1 cellular context compared by ENCODE assay signal in the genomic region with DNA sequence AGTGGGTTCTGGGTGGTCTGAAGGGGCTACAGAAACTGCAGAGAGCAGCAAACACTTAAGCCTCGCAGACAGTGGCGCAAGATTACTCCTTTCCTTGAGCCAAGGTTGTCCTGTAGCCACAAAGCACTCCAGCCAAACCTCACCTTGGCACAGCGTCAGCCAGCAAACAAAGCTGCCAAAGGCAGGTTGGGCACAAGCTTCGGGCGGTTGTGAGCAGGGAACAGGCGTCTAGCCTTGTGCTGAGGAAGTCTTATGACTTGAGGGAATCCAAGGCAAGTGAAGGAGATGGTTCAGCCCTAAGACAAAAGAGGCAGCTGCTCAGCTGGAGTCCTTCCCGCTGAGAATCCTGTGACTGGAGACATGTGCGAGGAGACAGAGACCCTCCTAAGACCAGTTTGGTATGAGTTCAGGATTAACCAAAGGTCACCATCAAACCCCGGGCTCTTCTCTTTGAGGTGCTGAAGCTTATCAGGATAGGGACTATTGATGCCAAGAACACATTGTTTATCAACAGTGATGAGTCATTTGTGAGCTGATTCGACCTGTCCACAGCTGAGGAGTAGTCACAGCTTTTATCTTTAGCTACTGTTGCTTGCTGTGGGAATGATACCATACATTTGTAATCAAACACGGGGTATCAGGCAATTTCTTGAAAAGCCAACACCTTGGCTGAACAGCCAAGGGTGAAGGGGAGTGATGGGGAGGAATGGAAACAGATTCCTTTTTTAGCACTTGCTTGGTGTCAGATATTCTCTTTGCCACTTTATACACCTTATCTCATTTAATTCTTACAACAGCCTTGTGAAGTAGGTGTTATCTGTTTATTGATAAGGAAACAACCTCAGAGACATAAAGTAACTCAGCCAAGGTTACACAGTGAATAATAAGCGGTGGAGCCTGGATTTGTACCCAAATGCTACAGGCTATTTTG.
TF ChIP-seq lines count a peak whose summit lies in the region.

No MANE protein-coding gene starts in this region.

TF ChIP-seq in HepG2, 621 proteins besides CTCF, POLR2A, EP300 and RAD21 (continued from another document):
- TF ChIP-seq, protein P1, sequence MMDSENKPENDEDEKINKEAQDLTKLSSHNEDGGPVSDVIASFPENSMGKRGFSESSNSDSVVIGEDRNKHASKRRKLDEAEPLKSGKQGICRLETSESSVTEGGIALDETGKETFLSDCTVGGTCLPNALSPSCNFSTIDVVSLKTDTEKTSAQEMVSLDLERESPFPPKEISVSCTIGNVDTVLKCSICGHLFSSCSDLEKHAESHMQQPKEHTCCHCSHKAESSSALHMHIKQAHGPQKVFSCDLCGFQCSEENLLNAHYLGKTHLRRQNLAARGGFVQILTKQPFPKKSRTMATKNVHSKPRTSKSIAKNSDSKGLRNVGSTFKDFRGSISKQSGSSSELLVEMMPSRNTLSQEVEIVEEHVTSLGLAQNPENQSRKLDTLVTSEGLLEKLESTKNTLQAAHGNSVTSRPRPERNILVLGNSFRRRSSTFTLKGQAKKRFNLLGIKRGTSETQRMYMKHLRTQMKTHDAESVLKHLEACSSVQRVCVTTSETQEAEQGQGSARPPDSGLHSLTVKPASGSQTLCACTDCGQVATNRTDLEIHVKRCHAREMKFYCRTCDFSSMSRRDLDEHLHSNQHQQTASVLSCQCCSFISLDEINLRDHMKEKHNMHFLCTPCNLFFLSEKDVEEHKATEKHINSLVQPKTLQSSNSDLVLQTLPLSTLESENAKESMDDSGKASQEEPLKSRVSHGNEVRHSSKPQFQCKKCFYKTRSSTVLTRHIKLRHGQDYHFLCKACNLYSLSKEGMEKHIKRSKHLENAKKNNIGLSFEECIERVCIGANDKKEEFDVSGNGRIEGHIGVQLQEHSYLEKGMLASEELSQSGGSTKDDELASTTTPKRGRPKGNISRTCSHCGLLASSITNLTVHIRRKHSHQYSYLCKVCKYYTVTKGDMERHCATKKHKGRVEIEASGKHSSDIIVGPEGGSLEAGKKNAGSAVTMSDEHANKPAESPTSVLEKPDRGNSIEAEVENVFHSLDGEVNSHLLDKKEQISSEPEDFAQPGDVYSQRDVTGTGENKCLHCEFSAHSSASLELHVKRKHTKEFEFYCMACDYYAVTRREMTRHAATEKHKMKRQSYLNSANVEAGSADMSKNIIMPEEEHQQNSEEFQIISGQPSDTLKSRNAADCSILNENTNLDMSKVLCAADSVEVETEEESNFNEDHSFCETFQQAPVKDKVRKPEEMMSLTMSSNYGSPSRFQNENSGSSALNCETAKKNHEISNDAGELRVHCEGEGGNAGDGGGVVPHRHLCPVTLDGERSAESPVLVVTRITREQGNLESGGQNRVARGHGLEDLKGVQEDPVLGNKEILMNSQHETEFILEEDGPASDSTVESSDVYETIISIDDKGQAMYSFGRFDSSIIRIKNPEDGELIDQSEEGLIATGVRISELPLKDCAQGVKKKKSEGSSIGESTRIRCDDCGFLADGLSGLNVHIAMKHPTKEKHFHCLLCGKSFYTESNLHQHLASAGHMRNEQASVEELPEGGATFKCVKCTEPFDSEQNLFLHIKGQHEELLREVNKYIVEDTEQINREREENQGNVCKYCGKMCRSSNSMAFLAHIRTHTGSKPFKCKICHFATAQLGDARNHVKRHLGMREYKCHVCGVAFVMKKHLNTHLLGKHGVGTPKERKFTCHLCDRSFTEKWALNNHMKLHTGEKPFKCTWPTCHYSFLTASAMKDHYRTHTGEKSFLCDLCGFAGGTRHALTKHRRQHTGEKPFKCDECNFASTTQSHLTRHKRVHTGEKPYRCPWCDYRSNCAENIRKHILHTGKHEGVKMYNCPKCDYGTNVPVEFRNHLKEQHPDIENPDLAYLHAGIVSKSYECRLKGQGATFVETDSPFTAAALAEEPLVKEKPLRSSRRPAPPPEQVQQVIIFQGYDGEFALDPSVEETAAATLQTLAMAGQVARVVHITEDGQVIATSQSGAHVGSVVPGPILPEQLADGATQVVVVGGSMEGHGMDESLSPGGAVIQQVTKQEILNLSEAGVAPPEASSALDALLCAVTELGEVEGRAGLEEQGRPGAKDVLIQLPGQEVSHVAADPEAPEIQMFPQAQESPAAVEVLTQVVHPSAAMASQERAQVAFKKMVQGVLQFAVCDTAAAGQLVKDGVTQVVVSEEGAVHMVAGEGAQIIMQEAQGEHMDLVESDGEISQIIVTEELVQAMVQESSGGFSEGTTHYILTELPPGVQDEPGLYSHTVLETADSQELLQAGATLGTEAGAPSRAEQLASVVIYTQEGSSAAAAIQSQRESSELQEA (CRISPR knock-in tag; IDR thresholded peaks at IDR 0.05; ENCODE audit: not compliant biosample characterization), result no peak
- TF ChIP-seq ZFP1 (CRISPR knock-in tag; IDR thresholded peaks at IDR 0.05), result no peak
- TF ChIP-seq NFE2 (CRISPR knock-in tag; IDR thresholded peaks at IDR 0.05), result no peak
- no peak for TF ChIP-seq BHLHE40 (IDR thresholded peaks at IDR 0.05; ENCODE audit: low read length)
- no peak for TF ChIP-seq ZNF761 (CRISPR knock-in tag; conservative IDR thresholded peaks at IDR 0.05)
- TF ChIP-seq, protein P2, sequence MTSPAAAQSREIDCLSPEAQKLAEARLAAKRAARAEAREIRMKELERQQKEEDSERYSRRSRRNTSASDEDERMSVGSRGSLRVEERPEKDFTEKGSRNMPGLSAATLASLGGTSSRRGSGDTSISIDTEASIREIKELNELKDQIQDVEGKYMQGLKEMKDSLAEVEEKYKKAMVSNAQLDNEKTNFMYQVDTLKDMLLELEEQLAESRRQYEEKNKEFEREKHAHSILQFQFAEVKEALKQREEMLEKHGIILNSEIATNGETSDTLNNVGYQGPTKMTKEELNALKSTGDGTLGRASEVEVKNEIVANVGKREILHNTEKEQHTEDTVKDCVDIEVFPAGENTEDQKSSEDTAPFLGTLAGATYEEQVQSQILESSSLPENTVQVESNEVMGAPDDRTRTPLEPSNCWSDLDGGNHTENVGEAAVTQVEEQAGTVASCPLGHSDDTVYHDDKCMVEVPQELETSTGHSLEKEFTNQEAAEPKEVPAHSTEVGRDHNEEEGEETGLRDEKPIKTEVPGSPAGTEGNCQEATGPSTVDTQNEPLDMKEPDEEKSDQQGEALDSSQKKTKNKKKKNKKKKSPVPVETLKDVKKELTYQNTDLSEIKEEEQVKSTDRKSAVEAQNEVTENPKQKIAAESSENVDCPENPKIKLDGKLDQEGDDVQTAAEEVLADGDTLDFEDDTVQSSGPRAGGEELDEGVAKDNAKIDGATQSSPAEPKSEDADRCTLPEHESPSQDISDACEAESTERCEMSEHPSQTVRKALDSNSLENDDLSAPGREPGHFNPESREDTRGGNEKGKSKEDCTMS (CRISPR knock-in tag; conservative IDR thresholded peaks at IDR 0.05), result no peak
- no peak for TF ChIP-seq NR2F2 (IDR thresholded peaks at IDR 0.05; ENCODE audit: borderline replicate concordance, low read depth)
- no peak for TF ChIP-seq JDP2 (CRISPR knock-in tag; IDR thresholded peaks at IDR 0.05; ENCODE audit: borderline replicate concordance)
- TF ChIP-seq DNMT1 (CRISPR knock-in tag; IDR thresholded peaks at IDR 0.05), result no peak
- TF ChIP-seq, protein P3, sequence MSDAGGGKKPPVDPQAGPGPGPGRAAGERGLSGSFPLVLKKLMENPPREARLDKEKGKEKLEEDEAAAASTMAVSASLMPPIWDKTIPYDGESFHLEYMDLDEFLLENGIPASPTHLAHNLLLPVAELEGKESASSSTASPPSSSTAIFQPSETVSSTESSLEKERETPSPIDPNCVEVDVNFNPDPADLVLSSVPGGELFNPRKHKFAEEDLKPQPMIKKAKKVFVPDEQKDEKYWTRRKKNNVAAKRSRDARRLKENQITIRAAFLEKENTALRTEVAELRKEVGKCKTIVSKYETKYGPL (CRISPR knock-in tag; IDR thresholded peaks at IDR 0.05), result no peak
- no peak for TF ChIP-seq ZNF670 (CRISPR knock-in tag; IDR thresholded peaks at IDR 0.05; ENCODE audit: borderline replicate concordance)
- TF ChIP-seq, protein P4, sequence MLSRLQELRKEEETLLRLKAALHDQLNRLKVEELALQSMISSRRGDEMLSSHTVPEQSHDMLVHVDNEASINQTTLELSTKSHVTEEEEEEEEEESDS (CRISPR knock-in tag; IDR thresholded peaks at IDR 0.05; ENCODE audit: borderline replicate concordance), result no peak
- TF ChIP-seq FOXO1 (CRISPR knock-in tag; IDR thresholded peaks at IDR 0.05), result peak; percentile 35; the same call in 1 of the 2 replicates
- no peak for TF ChIP-seq ZSCAN21 (CRISPR knock-in tag; IDR thresholded peaks at IDR 0.05; ENCODE audit: borderline replicate concordance)
- no peak for TF ChIP-seq CAMTA2 (CRISPR knock-in tag; IDR thresholded peaks at IDR 0.05; ENCODE audit: borderline replicate concordance)
- TF ChIP-seq, protein P5, sequence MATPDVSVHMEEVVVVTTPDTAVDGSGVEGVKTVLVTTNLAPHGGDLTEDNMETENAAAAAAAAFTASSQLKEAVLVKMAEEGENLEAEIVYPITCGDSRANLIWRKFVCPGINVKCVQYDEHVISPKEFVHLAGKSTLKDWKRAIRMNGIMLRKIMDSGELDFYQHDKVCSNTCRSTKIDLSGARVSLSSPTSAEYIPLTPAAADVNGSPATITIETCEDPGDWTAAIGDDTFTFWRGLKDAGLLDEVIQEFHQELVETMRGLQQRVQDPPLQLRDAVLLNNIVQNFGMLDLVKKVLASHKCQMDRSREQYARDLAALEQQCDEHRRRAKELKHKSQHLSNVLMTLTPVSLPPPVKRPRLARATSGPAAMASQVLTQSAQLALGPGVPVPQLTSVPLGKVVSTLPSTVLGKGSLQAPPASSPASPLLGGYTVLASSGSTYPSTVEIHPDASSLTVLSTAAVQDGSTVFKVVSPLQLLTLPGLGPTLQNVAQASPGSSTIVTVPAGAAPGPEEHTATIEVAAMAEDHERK (CRISPR knock-in tag; IDR thresholded peaks at IDR 0.05; ENCODE audit: low read depth), result no peak
- TF ChIP-seq XRCC5 (optimal IDR thresholded peaks at IDR 0.05; ENCODE audit: low read length), result no peak
- TF ChIP-seq ATM (IDR thresholded peaks at IDR 0.05; ENCODE audit: borderline replicate concordance), result no peak
- TF ChIP-seq PLRG1 (conservative IDR thresholded peaks at IDR 0.05), result no peak
- TF ChIP-seq SOX5 (CRISPR knock-in tag; IDR thresholded peaks at IDR 0.05; ENCODE audit: borderline replicate concordance), result peak; percentile 44; the same call in 1 of the 2 replicates
- TF ChIP-seq ZNF709 (CRISPR knock-in tag; IDR thresholded peaks at IDR 0.05), result no peak
- TF ChIP-seq ARHGAP35 (CRISPR knock-in tag; IDR thresholded peaks at IDR 0.05; ENCODE audit: borderline replicate concordance), result no peak
- TF ChIP-seq, protein P6, sequence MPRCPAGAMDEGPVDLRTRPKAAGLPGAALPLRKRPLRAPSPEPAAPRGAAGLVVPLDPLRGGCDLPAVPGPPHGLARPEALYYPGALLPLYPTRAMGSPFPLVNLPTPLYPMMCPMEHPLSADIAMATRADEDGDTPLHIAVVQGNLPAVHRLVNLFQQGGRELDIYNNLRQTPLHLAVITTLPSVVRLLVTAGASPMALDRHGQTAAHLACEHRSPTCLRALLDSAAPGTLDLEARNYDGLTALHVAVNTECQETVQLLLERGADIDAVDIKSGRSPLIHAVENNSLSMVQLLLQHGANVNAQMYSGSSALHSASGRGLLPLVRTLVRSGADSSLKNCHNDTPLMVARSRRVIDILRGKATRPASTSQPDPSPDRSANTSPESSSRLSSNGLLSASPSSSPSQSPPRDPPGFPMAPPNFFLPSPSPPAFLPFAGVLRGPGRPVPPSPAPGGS (CRISPR knock-in tag; IDR thresholded peaks at IDR 0.05), result no peak
- TF ChIP-seq, protein P7, sequence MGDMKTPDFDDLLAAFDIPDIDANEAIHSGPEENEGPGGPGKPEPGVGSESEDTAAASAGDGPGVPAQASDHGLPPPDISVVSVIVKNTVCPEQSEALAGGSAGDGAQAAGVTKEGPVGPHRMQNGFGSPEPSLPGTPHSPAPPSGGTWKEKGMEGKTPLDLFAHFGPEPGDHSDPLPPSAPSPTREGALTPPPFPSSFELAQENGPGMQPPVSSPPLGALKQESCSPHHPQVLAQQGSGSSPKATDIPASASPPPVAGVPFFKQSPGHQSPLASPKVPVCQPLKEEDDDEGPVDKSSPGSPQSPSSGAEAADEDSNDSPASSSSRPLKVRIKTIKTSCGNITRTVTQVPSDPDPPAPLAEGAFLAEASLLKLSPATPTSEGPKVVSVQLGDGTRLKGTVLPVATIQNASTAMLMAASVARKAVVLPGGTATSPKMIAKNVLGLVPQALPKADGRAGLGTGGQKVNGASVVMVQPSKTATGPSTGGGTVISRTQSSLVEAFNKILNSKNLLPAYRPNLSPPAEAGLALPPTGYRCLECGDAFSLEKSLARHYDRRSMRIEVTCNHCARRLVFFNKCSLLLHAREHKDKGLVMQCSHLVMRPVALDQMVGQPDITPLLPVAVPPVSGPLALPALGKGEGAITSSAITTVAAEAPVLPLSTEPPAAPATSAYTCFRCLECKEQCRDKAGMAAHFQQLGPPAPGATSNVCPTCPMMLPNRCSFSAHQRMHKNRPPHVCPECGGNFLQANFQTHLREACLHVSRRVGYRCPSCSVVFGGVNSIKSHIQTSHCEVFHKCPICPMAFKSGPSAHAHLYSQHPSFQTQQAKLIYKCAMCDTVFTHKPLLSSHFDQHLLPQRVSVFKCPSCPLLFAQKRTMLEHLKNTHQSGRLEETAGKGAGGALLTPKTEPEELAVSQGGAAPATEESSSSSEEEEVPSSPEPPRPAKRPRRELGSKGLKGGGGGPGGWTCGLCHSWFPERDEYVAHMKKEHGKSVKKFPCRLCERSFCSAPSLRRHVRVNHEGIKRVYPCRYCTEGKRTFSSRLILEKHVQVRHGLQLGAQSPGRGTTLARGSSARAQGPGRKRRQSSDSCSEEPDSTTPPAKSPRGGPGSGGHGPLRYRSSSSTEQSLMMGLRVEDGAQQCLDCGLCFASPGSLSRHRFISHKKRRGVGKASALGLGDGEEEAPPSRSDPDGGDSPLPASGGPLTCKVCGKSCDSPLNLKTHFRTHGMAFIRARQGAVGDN (CRISPR knock-in tag; IDR thresholded peaks at IDR 0.05), result peak; percentile 63
- TF ChIP-seq, protein P8, sequence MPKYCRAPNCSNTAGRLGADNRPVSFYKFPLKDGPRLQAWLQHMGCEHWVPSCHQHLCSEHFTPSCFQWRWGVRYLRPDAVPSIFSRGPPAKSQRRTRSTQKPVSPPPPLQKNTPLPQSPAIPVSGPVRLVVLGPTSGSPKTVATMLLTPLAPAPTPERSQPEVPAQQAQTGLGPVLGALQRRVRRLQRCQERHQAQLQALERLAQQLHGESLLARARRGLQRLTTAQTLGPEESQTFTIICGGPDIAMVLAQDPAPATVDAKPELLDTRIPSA (CRISPR knock-in tag; IDR thresholded peaks at IDR 0.05; ENCODE audit: borderline replicate concordance), result no peak
- no peak for TF ChIP-seq MEIS1 (CRISPR knock-in tag; IDR thresholded peaks at IDR 0.05; ENCODE audit: borderline replicate concordance)
- TF ChIP-seq, protein P9, sequence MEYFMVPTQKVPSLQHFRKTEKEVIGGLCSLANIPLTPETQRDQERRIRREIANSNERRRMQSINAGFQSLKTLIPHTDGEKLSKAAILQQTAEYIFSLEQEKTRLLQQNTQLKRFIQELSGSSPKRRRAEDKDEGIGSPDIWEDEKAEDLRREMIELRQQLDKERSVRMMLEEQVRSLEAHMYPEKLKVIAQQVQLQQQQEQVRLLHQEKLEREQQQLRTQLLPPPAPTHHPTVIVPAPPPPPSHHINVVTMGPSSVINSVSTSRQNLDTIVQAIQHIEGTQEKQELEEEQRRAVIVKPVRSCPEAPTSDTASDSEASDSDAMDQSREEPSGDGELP (IDR thresholded peaks at IDR 0.05; ENCODE audit: borderline replicate concordance, low read depth), result peak; percentile 68; the same call in 1 of the 2 replicates
- TF ChIP-seq ZNF441 (CRISPR knock-in tag; IDR thresholded peaks at IDR 0.05; ENCODE audit: borderline replicate concordance), result no peak
